In genomic region chr4:187432310-187432709, GRCh38 we compare ENCODE assay signal across 24 cellular contexts.
DNase-seq lines count a peak whose midpoint lies in the region; ATAC-seq, FAIRE-seq and TF ChIP-seq lines count a peak whose summit lies in the region.
"Had no signal": no experiment of that assay in that cellular context is flagged by ENCODE, and none has a peak within 500 bp of the region (broad histone marks: within the 10 kb centered on the region; RNA-seq: fewer than 3 reads in every experiment).

No MANE protein-coding gene starts in this region.

- intact Hi-C loops in mammary epithelial cell (cut with micrococcal nuclease), result no loop called here
- intact Hi-C loops in breast epithelium (cut with DNase I; ENCODE audit: low total_unique reads), result loop anchor here (5.0 kb wide), 1 partner anchor 185 kb away; no protein-coding TSS in a partner anchor
- intact Hi-C loops in mucosa of descending colon (cut with DNase I, micrococcal nuclease), result no loop called here
- intact Hi-C loops in kidney (cut with DNase I), result no loop called here
- intact Hi-C loops in thyroid gland (cut with DNase I), result no loop called here

- no peaks in the 10 kb centered on the region for H3K27me3 ChIP-seq in mammary epithelial cell (ENCODE audit: insufficient read depth, low read length)
- H3K27me3 ChIP-seq in breast epithelium, result no peaks in the 10 kb centered on the region
- H3K27me3 ChIP-seq in thyroid gland, result no peaks in the 10 kb centered on the region
- H3K27me3 ChIP-seq: BLaER1 had no signal

- no peak for FAIRE-seq in kidney (lab: Jason Lieb, UNC)
- FAIRE-seq: A204.1, G401.6, GM12892, H54 had no signal

- 93% methylated on average over 7 of the region's 7 CpGs for WGBS in mammary epithelial cell (ENCODE audit: low coverage, missing lambda C conversion rate)
- WGBS in thyroid gland, 2 donors, result 83 to 85% methylated on average over 7 of the region's 7 CpGs

- no peaks in the 10 kb centered on the region for H3K4me1 Mint-ChIP-seq in stimulated activated memory B cell treated with anti-CD40 and anti-IgM and Interleukin-4, amounts not matched to agents 10 μg/mL and 1 μg/mL and 100 μg/mL, for 72 hours
- H3K4me1 Mint-ChIP-seq: B cell; CD4-positive, CD25-positive, alpha-beta regulatory T cell had no signal

- peak overlapping the region; percentile 63 for H3K27ac ChIP-seq in mammary epithelial cell (ENCODE audit: insufficient read depth, low read depth, low read length)
- H3K27ac ChIP-seq in breast epithelium, result no peak overlapping the region
- H3K27ac ChIP-seq in kidney (ENCODE audit: low read depth in 2 of 2, low read length in 2 of 2), result no peak overlapping the region
- H3K27ac ChIP-seq in thyroid gland, result no peak overlapping the region
- H3K27ac ChIP-seq: 22Rv1, BLaER1, C4-2B had no signal

- in situ Hi-C loops in mammary epithelial cell (cut with MboI; ENCODE audit: low sequenced_read_pairs in 2 of 2), result no loop called here

- peaks cover 8% of the 10 kb centered on the region for H3K9me3 Mint-ChIP-seq in stimulated activated memory B cell treated with anti-CD40 and anti-IgM and Interleukin-4, amounts not matched to agents 10 μg/mL and 1 μg/mL and 100 μg/mL, for 72 hours

- no peaks in the 10 kb centered on the region for H3K27me3 Mint-ChIP-seq in stimulated activated memory B cell treated with anti-CD40 and anti-IgM and Interleukin-4, amounts not matched to agents 10 μg/mL and 1 μg/mL and 100 μg/mL, for 72 hours
- H3K27me3 Mint-ChIP-seq: B cell; CD4-positive, CD25-positive, alpha-beta regulatory T cell had no signal

- H3K36me3 ChIP-seq in mammary epithelial cell (ENCODE audit: insufficient read depth, low read length) (no peaks in the 10 kb centered on the region), breast epithelium (no peaks in the 10 kb centered on the region), mucosa of descending colon (ENCODE audit: low read depth) (no peaks in the 10 kb centered on the region), kidney (ENCODE audit: control insufficient read depth in 1 of 2, insufficient read depth in 2 of 2, low read length in 2 of 2) (no peaks in the 10 kb centered on the region), thyroid gland (no peaks in the 10 kb centered on the region)
- H3K36me3 ChIP-seq: BLaER1, HAP-1 had no signal

- no peaks in the 10 kb centered on the region for H3K79me2 ChIP-seq in mammary epithelial cell (ENCODE audit: insufficient read depth, low read length)

- CTCF ChIA-PET in mammary epithelial cell (lab: Charles Lee; ENCODE audit: low non-redundant PET), result no interaction called here

- no peaks in the 10 kb centered on the region for H3K9me3 ChIP-seq in mammary epithelial cell (replicated peaks; ENCODE audit: insufficient read depth, low read length)
- H3K9me3 ChIP-seq in breast epithelium, result no peaks in the 10 kb centered on the region
- H3K9me3 ChIP-seq in mucosa of descending colon, result no peaks in the 10 kb centered on the region
- H3K9me3 ChIP-seq in kidney (ENCODE audit: control insufficient read depth in 1 of 2, low read length in 2 of 2), result no peaks in the 10 kb centered on the region
- no peaks in the 10 kb centered on the region for H3K9me3 ChIP-seq in thyroid gland
- H3K9me3 ChIP-seq: Caco-2, HAP-1 had no signal

- no peak for DNase-seq in mammary epithelial cell
- DNase-seq in breast epithelium (ENCODE audit: low spot score in 2 of 2), result no peak
- no peak for DNase-seq in mucosa of descending colon
- no peak for DNase-seq in kidney
- no peak for DNase-seq in thyroid gland
- DNase-seq: Caco-2; CD4-positive, CD25-positive, alpha-beta regulatory T cell; CD8-positive, alpha-beta T cell; DMS153; DND-41; GOT3; HFFc6 had no signal

- no peak overlapping the region for H3K4me2 ChIP-seq in mammary epithelial cell (ENCODE audit: insufficient read depth, low read depth, low read length)
- H3K4me2 ChIP-seq: BLaER1 had no signal

- ATAC-seq in mucosa of descending colon, result peak; percentile 19
- ATAC-seq in stimulated activated memory B cell treated with anti-CD40 and anti-IgM and Interleukin-4, amounts not matched to agents 10 μg/mL and 1 μg/mL and 100 μg/mL, for 72 hours, result peak; percentile 34
- no peak for ATAC-seq in HG02571 (IDR thresholded peaks at IDR 0.05; ENCODE audit: unreplicated experiment)
- no peak for ATAC-seq in HG03196 (IDR thresholded peaks at IDR 0.05; ENCODE audit: unreplicated experiment)
- ATAC-seq: CD8-positive, alpha-beta T cell had no signal

- TF ChIP-seq POLR2A in breast epithelium (IDR thresholded peaks at IDR 0.05), result no peak
- TF ChIP-seq POLR2A in thyroid gland (IDR thresholded peaks at IDR 0.05), result no peak

- H3K9ac ChIP-seq in mammary epithelial cell (ENCODE audit: insufficient read depth, low read length) (no peak overlapping the region), kidney (ENCODE audit: low read length in 2 of 2) (no peak overlapping the region)
- H3K9ac ChIP-seq: BLaER1 had no signal

- H3K4me1 ChIP-seq in mammary epithelial cell (ENCODE audit: insufficient read depth, low read length) (peaks cover 6% of the 10 kb centered on the region), breast epithelium (no peaks in the 10 kb centered on the region), mucosa of descending colon (ENCODE audit: low read depth) (no peaks in the 10 kb centered on the region), kidney (ENCODE audit: control insufficient read depth in 1 of 2, insufficient read depth in 1 of 2, low read depth in 1 of 2, low read length in 2 of 2) (no peaks in the 10 kb centered on the region), thyroid gland (no peaks in the 10 kb centered on the region)
- H3K4me1 ChIP-seq: BLaER1, Caco-2, HAP-1 had no signal

- no TSS peak for BruUV-seq in mammary epithelial cell (replicated peaks; lab: Mats Ljungman, UMichigan)

- dilution Hi-C loops in mammary epithelial cell (cut with HindIII; ENCODE audit: low sequenced_read_pairs), result no loop called here

- H3K36me3 Mint-ChIP-seq in stimulated activated memory B cell treated with anti-CD40 and anti-IgM and Interleukin-4, amounts not matched to agents 10 μg/mL and 1 μg/mL and 100 μg/mL, for 72 hours, result no peaks in the 10 kb centered on the region
- H3K36me3 Mint-ChIP-seq: CD4-positive, CD25-positive, alpha-beta regulatory T cell; CD8-positive, alpha-beta T cell had no signal

- TF ChIP-seq CTCF in mammary epithelial cell (conservative IDR thresholded peaks at IDR 0.05 in 1 of 2, IDR thresholded peaks at IDR 0.05 in 1 of 2; ENCODE audit: extremely low read depth in 1 of 2, insufficient read depth in 1 of 2, low read depth in 1 of 2, low read length in 2 of 2) (no peak), breast epithelium (IDR thresholded peaks at IDR 0.05) (no peak), mucosa of descending colon (IDR thresholded peaks at IDR 0.05) (no peak), kidney (IDR thresholded peaks at IDR 0.05; ENCODE audit: borderline replicate concordance, extremely low read depth, insufficient read depth) (no peak), thyroid gland (IDR thresholded peaks at IDR 0.05) (no peak)

- no peak overlapping the region for H3K4me3 Mint-ChIP-seq in stimulated activated memory B cell treated with anti-CD40 and anti-IgM and Interleukin-4, amounts not matched to agents 10 μg/mL and 1 μg/mL and 100 μg/mL, for 72 hours
- H3K4me3 Mint-ChIP-seq: B cell; CD4-positive, CD25-positive, alpha-beta regulatory T cell; CD8-positive, alpha-beta T cell; HFFc6 had no signal

- peak overlapping the region; percentile 38 for H2AFZ ChIP-seq in mammary epithelial cell (ENCODE audit: low read depth, low read length)

- no peak overlapping the region for H3K27ac Mint-ChIP-seq in stimulated activated memory B cell treated with anti-CD40 and anti-IgM and Interleukin-4, amounts not matched to agents 10 μg/mL and 1 μg/mL and 100 μg/mL, for 72 hours
- H3K27ac Mint-ChIP-seq: B cell; CD4-positive, CD25-positive, alpha-beta regulatory T cell; CD8-positive, alpha-beta T cell; HFFc6 had no signal

- H3K4me3 ChIP-seq in mammary epithelial cell (replicated peaks in 1 of 3; ENCODE audit: insufficient read depth in 1 of 3, low read depth in 2 of 3, low read length in 3 of 3), result no peak overlapping the region
- no peak overlapping the region for H3K4me3 ChIP-seq in breast epithelium
- H3K4me3 ChIP-seq in mucosa of descending colon, result no peak overlapping the region
- no peak overlapping the region for H3K4me3 ChIP-seq in kidney (ENCODE audit: low read length in 2 of 2)
- H3K4me3 ChIP-seq in thyroid gland (replicated peaks in 1 of 3), result no peak overlapping the region
- H3K4me3 ChIP-seq: BLaER1, HAP-1 had no signal

- no peaks in the 10 kb centered on the region for H4K20me1 ChIP-seq in mammary epithelial cell (ENCODE audit: insufficient read depth, low read length)
- H4K20me1 ChIP-seq: BLaER1 had no signal

Comparison
In these comparisons a context has a peak if more than half of its experiments do, and no peak if none do; other contexts are left out.
1. ATAC-seq: peak in mucosa of descending colon (single experiment) and stimulated activated memory B cell treated with anti-CD40 and anti-IgM and Interleukin-4, amounts not matched to agents 10 μg/mL and 1 μg/mL and 100 μg/mL, for 72 hours (single experiment); none in HG02571 (single experiment) and HG03196 (single experiment).